ENCODE assay signal across 21 cellular contexts in genomic region chr6:19470333-19470732, GRCh38.
"Had no signal": no experiment of that assay in that cellular context is flagged by ENCODE, and none has a peak within 500 bp of the region (broad histone marks: within the 10 kb centered on the region; RNA-seq: fewer than 3 reads in every experiment).

No MANE protein-coding gene starts in this region.

- H3K4me3 ChIP-seq: colonic mucosa, gastrocnemius medialis, lower lobe of right lung, prostate gland, right atrium auricular region, sigmoid colon, testis, tibial artery had no signal

- H3K4me1 ChIP-seq: colonic mucosa, gastrocnemius medialis, right atrium auricular region, testis had no signal

- DNase-seq: colonic mucosa; effector CD8-positive, alpha-beta T cell; endodermal cell; foreskin fibroblast; gastrocnemius medialis; head of caudate nucleus; left ventricle myocardium superior; lower lobe of right lung; natural killer cell; sigmoid colon; stimulated activated CD4-positive, alpha-beta T cell treated with anti-CD3 and anti-CD28 coated beads, Interleukin-4, amount 100 ng/mL, for 4 hours; stimulated activated naive CD8-positive, alpha-beta T cell treated with anti-CD3 and anti-CD28 coated beads, Interleukin-15, Interleukin-2, amounts not matched to agents 100 U/mL and 50 U/mL, for 24 hours; substantia nigra; testis; tibial artery had no signal

- H3K27ac ChIP-seq: colonic mucosa, epithelial cell of prostate, gastrocnemius medialis, lower lobe of right lung, prostate gland, right atrium auricular region, sigmoid colon, testis, tibial artery had no signal

- H3K27me3 ChIP-seq: colonic mucosa, gastrocnemius medialis, right atrium auricular region, sigmoid colon, testis, tibial artery had no signal

- H3K9me3 ChIP-seq: colonic mucosa, gastrocnemius medialis, lower lobe of right lung, prostate gland, right atrium auricular region, sigmoid colon, testis, tibial artery had no signal

- H3K36me3 ChIP-seq: colonic mucosa, gastrocnemius medialis, lower lobe of right lung, prostate gland, right atrium auricular region, sigmoid colon, tibial artery had no signal

- ATAC-seq: esophagus mucosa; gastrocnemius medialis; left ventricle myocardium superior; lower lobe of right lung; stimulated activated memory B cell treated with anti-CD40 and anti-IgM and Interleukin-4, amounts not matched to agents 10 μg/mL and 1 μg/mL and 100 μg/mL, for 72 hours; stimulated activated naive CD8-positive, alpha-beta T cell treated with anti-CD3 and anti-CD28 coated beads, Interleukin-15, Interleukin-2, amounts not matched to agents 100 U/mL and 50 U/mL, for 24 hours had no signal

- FAIRE-seq: keratinocyte had no signal
